25 cellular contexts compared by ENCODE assay signal in genomic region chr1:172885411-172885810, GRCh38.
A peak's percentile ranks its signal among the peaks of the same experiment; 100 is the strongest.
DNase-seq lines count a peak whose midpoint lies in the region; ATAC-seq, FAIRE-seq and TF ChIP-seq lines count a peak whose summit lies in the region.
"Had no signal": no experiment of that assay in that cellular context is flagged by ENCODE, and none has a peak within 500 bp of the region (broad histone marks: within the 10 kb centered on the region; RNA-seq: fewer than 3 reads in every experiment).

No MANE protein-coding gene starts in this region.

- no peaks in the 10 kb centered on the region for H3K36me3 ChIP-seq in SK-N-SH (replicated peaks in 1 of 2; ENCODE audit: control insufficient read depth in 1 of 2, insufficient read depth in 2 of 2, low read length in 1 of 2)
- H3K36me3 ChIP-seq: BLaER1 treated with 17β-estradiol and CSF1 and Interleukin-3, amounts not matched to agents 10 nM and 100 nM; lower lobe of right lung had no signal

- no peaks in the 10 kb centered on the region for H3K9me3 ChIP-seq in A549
- H3K9me3 ChIP-seq in SK-N-SH: no peaks in the 10 kb centered on the region
- H3K9me3 ChIP-seq: BLaER1 treated with 17β-estradiol and CSF1 and Interleukin-3, amounts not matched to agents 10 nM and 100 nM; lower lobe of right lung had no signal

- H3F3A ChIP-seq in SK-N-SH (replicated peaks; ENCODE audit: insufficient read depth): no peaks in the 10 kb centered on the region

- TF ChIP-seq RAD21 in A549 (conservative IDR thresholded peaks at IDR 0.05 in 1 of 2, IDR thresholded peaks at IDR 0.05 in 1 of 2) (no peak), SK-N-SH (IDR thresholded peaks at IDR 0.05; ENCODE audit: low read length) (no peak)

- peaks cover 28% of the 10 kb centered on the region for H3K4me1 ChIP-seq in A549
- peaks cover 2 to 8% of the 10 kb centered on the region in 2 experiments; a peak in 3 of 4 replicates for H3K4me1 ChIP-seq in SK-N-SH (ENCODE audit: control insufficient read depth in 1 of 2, insufficient read depth in 2 of 2, low read depth in 1 of 2, low read length in 1 of 2)

- DNase-seq in A549 (ENCODE audit: low read depth in 1 of 2, low spot score in 1 of 2): no peak
- DNase-seq in HCEC 1CT: peak; percentile 48
- no peak for DNase-seq in SK-N-SH
- peak; percentile 36 for DNase-seq in kidney glomerular epithelial cell (lab: John Stamatoyannopoulos, UW)
- DNase-seq in activated CD4-positive, alpha-beta T cell treated with anti-CD3 and anti-CD28 coated beads, Interleukin-2, amount 50 U/mL, for 4 hours: no peak
- DNase-seq: activated naive CD4-positive, alpha-beta T cell treated with Interleukin-2 at 50 U/mL for 16 hours; activated T-cell treated with anti-CD3 and anti-CD28 coated beads, Interleukin-2, amount 50 U/mL, for 4 hours; anterior cingulate cortex; caudate nucleus; dorsolateral prefrontal cortex; foreskin melanocyte; hypothalamus; Kasumi-1; lower lobe of right lung; NCI-H1105 treated with DMSO at 0.1 percent for 48 hours; NCI-H2029 treated with DMSO at 0.1 percent for 48 hours; OCI-M1; SIG-M5; stimulated activated naive CD4-positive, alpha-beta T cell had no signal

- H3K27me3 ChIP-seq in SK-N-SH (ENCODE audit: insufficient read depth): no peaks in the 10 kb centered on the region
- H3K27me3 ChIP-seq: BLaER1 treated with 17β-estradiol and CSF1 and Interleukin-3, amounts not matched to agents 10 nM and 100 nM had no signal

- CTCF ChIA-PET in A549 (lab: Yijun Ruan, JAX): interaction anchor here (1.3 to 1.4 kb wide), 3 partner anchors 9 to 318 kb away, joined by 3 to 5 read pairs (median 4); no protein-coding TSS in a partner anchor
- CTCF ChIA-PET in SK-N-SH (lab: Yijun Ruan, JAX): no interaction called here

- H3K9me2 ChIP-seq in SK-N-SH: no peaks in the 10 kb centered on the region

- H3K4me3 ChIP-seq in A549: no peak overlapping the region
- no peak overlapping the region for H3K4me3 ChIP-seq in SK-N-SH (ENCODE audit: low read depth in 2 of 2, low read length in 1 of 2)
- H3K4me3 ChIP-seq: BLaER1 treated with 17β-estradiol and CSF1 and Interleukin-3, amounts not matched to agents 10 nM and 100 nM; dorsolateral prefrontal cortex; lower lobe of right lung; skin epidermis had no signal

- TF ChIP-seq POLR2A in A549 (IDR thresholded peaks at IDR 0.05; ENCODE audit: low read length): no peak

- no peak overlapping the region for H3K9ac ChIP-seq in SK-N-SH
- H3K9ac ChIP-seq: BLaER1 treated with 17β-estradiol and CSF1 and Interleukin-3, amounts not matched to agents 10 nM and 100 nM had no signal

- TF ChIP-seq CTCF in A549 (IDR thresholded peaks at IDR 0.05) (no peak), SK-N-SH (IDR thresholded peaks at IDR 0.05) (no peak)

- POLR2A ChIA-PET in A549 (lab: Yijun Ruan, JAX): no interaction called here
- POLR2A ChIA-PET in SK-N-SH (lab: Yijun Ruan, JAX): no interaction called here

- no peaks in the 10 kb centered on the region for H4K20me1 ChIP-seq in SK-N-SH (ENCODE audit: insufficient read depth)
- H4K20me1 ChIP-seq: BLaER1 treated with 17β-estradiol and CSF1 and Interleukin-3, amounts not matched to agents 10 nM and 100 nM had no signal

- H3K27ac ChIP-seq in A549: peak overlapping the region in 1 of 2 experiments; percentile 6; a peak in 1 of 6 replicates
- peak overlapping the region; percentile 54 to 78; a peak in 3 of 4 replicates for H3K27ac ChIP-seq in SK-N-SH (ENCODE audit: low read depth in 2 of 2, low read length in 1 of 2)
- H3K27ac ChIP-seq: BLaER1 treated with 17β-estradiol and CSF1 and Interleukin-3, amounts not matched to agents 10 nM and 100 nM; dorsolateral prefrontal cortex; lower lobe of right lung; skin epidermis had no signal

- FAIRE-seq in A549 (lab: Jason Lieb, UNC): no peak
- FAIRE-seq: islet of Langerhans had no signal

- no peak for TF ChIP-seq EP300 in A549 (IDR thresholded peaks at IDR 0.05)
- TF ChIP-seq EP300 in SK-N-SH (IDR thresholded peaks at IDR 0.05; ENCODE audit: borderline replicate concordance in 1 of 2, low read depth in 1 of 2, low read length in 1 of 2): peak in 1 of 2 experiments; percentile 21; a peak in 1 of 4 replicates

- H3K4me2 ChIP-seq in A549 (peak overlapping the region; percentile 52), SK-N-SH (0 out of 2 replicates have a peak overlapping the region, but pooled peaks have one; percentile 8)
- H3K4me2 ChIP-seq: BLaER1 treated with 17β-estradiol and CSF1 and Interleukin-3, amounts not matched to agents 10 nM and 100 nM had no signal

- ATAC-seq in A549: no peak
- ATAC-seq in HG03439 (IDR thresholded peaks at IDR 0.05; ENCODE audit: unreplicated experiment): no peak
- no peak for ATAC-seq in GM21381 (IDR thresholded peaks at IDR 0.05; ENCODE audit: unreplicated experiment)
- ATAC-seq in HG02938 (IDR thresholded peaks at IDR 0.05; ENCODE audit: unreplicated experiment): no peak
- ATAC-seq: activated T-cell treated with anti-CD3 and anti-CD28 coated beads, Interleukin-2, amount 50 U/mL, for 4 hours; lower lobe of right lung had no signal

- no peak overlapping the region for H2AFZ ChIP-seq in SK-N-SH (ENCODE audit: low read depth)

- no peaks in the 10 kb centered on the region for H3K79me2 ChIP-seq in SK-N-SH (ENCODE audit: insufficient read depth)

TF ChIP-seq in A549, 52 proteins besides CTCF, POLR2A, EP300 and RAD21:
- TF ChIP-seq CBX8 (IDR thresholded peaks at IDR 0.05) (no peak), PHF8 (IDR thresholded peaks at IDR 0.05; ENCODE audit: borderline replicate concordance, low read depth) (no peak)

TF ChIP-seq in SK-N-SH, 30 proteins besides CTCF, POLR2A, EP300 and RAD21:
- TF ChIP-seq, protein P1, sequence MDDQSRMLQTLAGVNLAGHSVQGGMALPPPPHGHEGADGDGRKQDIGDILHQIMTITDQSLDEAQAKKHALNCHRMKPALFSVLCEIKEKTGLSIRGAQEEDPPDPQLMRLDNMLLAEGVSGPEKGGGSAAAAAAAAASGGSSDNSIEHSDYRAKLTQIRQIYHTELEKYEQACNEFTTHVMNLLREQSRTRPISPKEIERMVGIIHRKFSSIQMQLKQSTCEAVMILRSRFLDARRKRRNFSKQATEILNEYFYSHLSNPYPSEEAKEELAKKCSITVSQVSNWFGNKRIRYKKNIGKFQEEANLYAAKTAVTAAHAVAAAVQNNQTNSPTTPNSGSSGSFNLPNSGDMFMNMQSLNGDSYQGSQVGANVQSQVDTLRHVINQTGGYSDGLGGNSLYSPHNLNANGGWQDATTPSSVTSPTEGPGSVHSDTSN (IDR thresholded peaks at IDR 0.05): peak; percentile 80
- TF ChIP-seq TEAD4 (IDR thresholded peaks at IDR 0.05; ENCODE audit: borderline replicate concordance, insufficient read depth) (no peak), FOSL2 (IDR thresholded peaks at IDR 0.05; ENCODE audit: borderline replicate concordance, low read depth) (peak; percentile 21; the same call in 1 of the 2 replicates), RXRA (IDR thresholded peaks at IDR 0.05; ENCODE audit: borderline replicate concordance, low read depth) (0 out of 2 replicates have a peak, but pooled peaks have one; percentile 53), TCF12 (IDR thresholded peaks at IDR 0.05) (peak; percentile 51; the same call in 1 of the 2 replicates), RFX5 (IDR thresholded peaks at IDR 0.05; ENCODE audit: low read length) (no peak), JUND (IDR thresholded peaks at IDR 0.05) (peak; percentile 29; the same call in 1 of the 2 replicates), NFIC (IDR thresholded peaks at IDR 0.05; ENCODE audit: borderline replicate concordance) (peak; percentile 73), GATA2 (CRISPR knock-in tag; IDR thresholded peaks at IDR 0.05) (no peak)

Comparison
In these comparisons a context has a peak if more than half of its experiments do, and no peak if none do; other contexts are left out.
1. DNase-seq: peak in HCEC 1CT (single experiment) and kidney glomerular epithelial cell (single experiment); none in A549 (0 of 2), SK-N-SH (single experiment) and activated CD4-positive, alpha-beta T cell treated with anti-CD3 and anti-CD28 coated beads, Interleukin-2, amount 50 U/mL, for 4 hours (0 of 2).